ENCODE assay signal across 21 cellular contexts in genomic region chrX:44025611-44026010, GRCh38. TPM values are rescaled to one million over a fixed set of nuclear protein-coding genes. Genes with fewer than 3 reads are reported as not detected.
A peak's percentile ranks its signal among the peaks of the same experiment; 100 is the strongest.
DNase-seq lines count a peak whose midpoint lies in the region; ATAC-seq and TF ChIP-seq lines count a peak whose summit lies in the region.
"Had no signal": no experiment of that assay in that cellular context is flagged by ENCODE, and none has a peak within 500 bp of the region (broad histone marks: within the 10 kb centered on the region; RNA-seq: fewer than 3 reads in every experiment).

No MANE protein-coding gene starts in this region.

- no peak for TF ChIP-seq CTCF in osteoblast (IDR thresholded peaks at IDR 0.05; ENCODE audit: extremely low read depth, low read depth, low read length)

- no peaks in the 10 kb centered on the region for H3K27me3 Mint-ChIP-seq in effector memory CD8-positive, alpha-beta T cell
- H3K27me3 Mint-ChIP-seq: activated CD8-positive, alpha-beta T cell treated with anti-CD3 and anti-CD28 coated beads for 36 hours; activated naive CD8-positive, alpha-beta T cell treated with anti-CD3 and anti-CD28 coated beads for 36 hours; central memory CD8-positive, alpha-beta T cell had no signal

- H3K9me3 Mint-ChIP-seq in effector memory CD8-positive, alpha-beta T cell = no peaks in the 10 kb centered on the region
- H3K9me3 Mint-ChIP-seq: activated CD8-positive, alpha-beta T cell treated with anti-CD3 and anti-CD28 coated beads for 36 hours; activated naive CD8-positive, alpha-beta T cell treated with anti-CD3 and anti-CD28 coated beads for 36 hours; activated T-cell treated with anti-CD3 and anti-CD28 coated beads, Interleukin-2, amount 50 U/mL, for 4 hours; central memory CD8-positive, alpha-beta T cell had no signal

- H3K27ac ChIP-seq in osteoblast (ENCODE audit: low read depth, low read length) = peak overlapping the region; percentile 29
- H3K27ac ChIP-seq: prostate gland, spleen had no signal

- peaks cover 5 to 7% of the 10 kb centered on the region in 2 donors for H3K4me1 Mint-ChIP-seq in effector memory CD8-positive, alpha-beta T cell (ENCODE audit: low read depth in 2 of 2)
- H3K4me1 Mint-ChIP-seq: activated naive CD8-positive, alpha-beta T cell treated with anti-CD3 and anti-CD28 coated beads for 36 hours; central memory CD8-positive, alpha-beta T cell had no signal

- H4K20me1 ChIP-seq in osteoblast (ENCODE audit: insufficient read depth, low read length) = no peaks in the 10 kb centered on the region
- H4K20me1 ChIP-seq: BLaER1 treated with 17β-estradiol and CSF1 and Interleukin-3, amounts not matched to agents 10 nM and 100 nM had no signal

- no peak overlapping the region for H2AFZ ChIP-seq in osteoblast (ENCODE audit: low read length)

- H3K4me3 ChIP-seq in MG63 = no peak overlapping the region
- no peak overlapping the region for H3K4me3 ChIP-seq in osteoblast (ENCODE audit: insufficient read depth, low read length)
- H3K4me3 ChIP-seq: BLaER1 treated with 17β-estradiol and CSF1 and Interleukin-3, amounts not matched to agents 10 nM and 100 nM; prostate gland; spleen had no signal

- H3K36me3 Mint-ChIP-seq in effector memory CD8-positive, alpha-beta T cell (ENCODE audit: insufficient read depth) = no peaks in the 10 kb centered on the region
- H3K36me3 Mint-ChIP-seq: activated naive CD8-positive, alpha-beta T cell treated with anti-CD3 and anti-CD28 coated beads for 36 hours; natural killer cell had no signal

- DNase-seq in EL (peak; percentile 19), MG63 (peak; percentile 6), epidermal melanocyte (ENCODE audit: insufficient read length, low spot score) (peak; percentile 17), osteoblast (ENCODE audit: insufficient read length, low spot score, missing footprints) (no peak), NCI-H2029 treated with DMSO at 0.1 percent for 48 hours (lab: John Stamatoyannopoulos, UW) (no peak)
- no peak for DNase-seq in effector memory CD8-positive, alpha-beta T cell
- DNase-seq in NK-92 treated with Interleukin-12 subunit alpha and Interleukin-12 subunit beta, amount 100 ng/mL, for 24 hours (lab: John Stamatoyannopoulos, UW) = no peak
- DNase-seq: activated CD8-positive, alpha-beta T cell treated with anti-CD3 and anti-CD28 coated beads for 36 hours; activated naive CD8-positive, alpha-beta T cell treated with anti-CD3 and anti-CD28 coated beads for 36 hours; activated T-cell treated with anti-CD3 and anti-CD28 coated beads, Interleukin-2, amount 50 U/mL, for 4 hours; endodermal cell; glutamatergic neuron; natural killer cell; NCI-H446; Right ventricle myocardium superior; spleen; T-helper 1 cell had no signal

- H3K9me3 ChIP-seq in MG63 = no peaks in the 10 kb centered on the region
- no peaks in the 10 kb centered on the region for H3K9me3 ChIP-seq in osteoblast (ENCODE audit: low read depth, low read length)
- H3K9me3 ChIP-seq: prostate gland, spleen had no signal

- H3K79me2 ChIP-seq in osteoblast (ENCODE audit: insufficient read depth, low read length) = no peaks in the 10 kb centered on the region

- H3K4me2 ChIP-seq in osteoblast (ENCODE audit: insufficient read depth, low read length) = no peak overlapping the region

- H3K27ac Mint-ChIP-seq in effector memory CD8-positive, alpha-beta T cell = no peak overlapping the region
- H3K27ac Mint-ChIP-seq: activated CD8-positive, alpha-beta T cell treated with anti-CD3 and anti-CD28 coated beads for 36 hours; activated naive CD8-positive, alpha-beta T cell treated with anti-CD3 and anti-CD28 coated beads for 36 hours; endodermal cell had no signal

- H3K36me3 ChIP-seq in MG63 (no peaks in the 10 kb centered on the region), osteoblast (ENCODE audit: insufficient read depth, low read length) (no peaks in the 10 kb centered on the region)
- H3K36me3 ChIP-seq: BLaER1 treated with 17β-estradiol and CSF1 and Interleukin-3, amounts not matched to agents 10 nM and 100 nM; prostate gland; spleen had no signal

- ATAC-seq in effector memory CD8-positive, alpha-beta T cell (replicated peaks) = no peak
- ATAC-seq: activated CD8-positive, alpha-beta T cell treated with anti-CD3 and anti-CD28 coated beads for 36 hours; activated T-cell treated with anti-CD3 and anti-CD28 coated beads, Interleukin-2, amount 50 U/mL, for 4 hours had no signal

- H3K4me3 Mint-ChIP-seq in effector memory CD8-positive, alpha-beta T cell = no peak overlapping the region
- H3K4me3 Mint-ChIP-seq: activated CD8-positive, alpha-beta T cell treated with anti-CD3 and anti-CD28 coated beads for 36 hours; activated naive CD8-positive, alpha-beta T cell treated with anti-CD3 and anti-CD28 coated beads for 36 hours; activated T-cell treated with anti-CD3 and anti-CD28 coated beads, Interleukin-2, amount 50 U/mL, for 4 hours; central memory CD8-positive, alpha-beta T cell; endodermal cell; natural killer cell had no signal

- no peaks in the 10 kb centered on the region for H3K4me1 ChIP-seq in osteoblast (ENCODE audit: insufficient read depth, low read length)
- H3K4me1 ChIP-seq: prostate gland, spleen had no signal

- H3K27me3 ChIP-seq in MG63 = no peaks in the 10 kb centered on the region
- H3K27me3 ChIP-seq in osteoblast (ENCODE audit: insufficient read depth, low read length) = no peaks in the 10 kb centered on the region

RNA-seq across cellular contexts. Expression of gene NDP, which starts 52.4 kb away (rescaled TPM):
- 0.10 and 1.4 TPM in 2 replicates for total RNA-seq in MG63 (2014; rRNA removed; shearing (Covaris generic); ENCODE audit: low replicate concordance)
- total RNA-seq in osteoblast = 0.36 and 0.59 TPM in 2 replicates
- total RNA-seq: activated CD8-positive, alpha-beta T cell treated with anti-CD3 and anti-CD28 coated beads for 36 hours; activated naive CD8-positive, alpha-beta T cell treated with anti-CD3 and anti-CD28 coated beads for 36 hours; activated T-cell treated with anti-CD3 and anti-CD28 coated beads, Interleukin-2, amount 50 U/mL, for 4 hours; endodermal cell; HT-29; natural killer cell; Right ventricle myocardium superior had no signal

Comparison
In these comparisons a context has a peak if more than half of its experiments do, and no peak if none do; other contexts are left out.
1. DNase-seq: peak in EL (single experiment), MG63 (single experiment) and epidermal melanocyte (single experiment); none in osteoblast (single experiment), effector memory CD8-positive, alpha-beta T cell (0 of 3), NCI-H2029 treated with DMSO at 0.1 percent for 48 hours (single experiment) and NK-92 treated with Interleukin-12 subunit alpha and Interleukin-12 subunit beta, amount 100 ng/mL, for 24 hours (single experiment).